Comparison of ENCODE assay signal across 25 cellular contexts in the genomic region with DNA sequence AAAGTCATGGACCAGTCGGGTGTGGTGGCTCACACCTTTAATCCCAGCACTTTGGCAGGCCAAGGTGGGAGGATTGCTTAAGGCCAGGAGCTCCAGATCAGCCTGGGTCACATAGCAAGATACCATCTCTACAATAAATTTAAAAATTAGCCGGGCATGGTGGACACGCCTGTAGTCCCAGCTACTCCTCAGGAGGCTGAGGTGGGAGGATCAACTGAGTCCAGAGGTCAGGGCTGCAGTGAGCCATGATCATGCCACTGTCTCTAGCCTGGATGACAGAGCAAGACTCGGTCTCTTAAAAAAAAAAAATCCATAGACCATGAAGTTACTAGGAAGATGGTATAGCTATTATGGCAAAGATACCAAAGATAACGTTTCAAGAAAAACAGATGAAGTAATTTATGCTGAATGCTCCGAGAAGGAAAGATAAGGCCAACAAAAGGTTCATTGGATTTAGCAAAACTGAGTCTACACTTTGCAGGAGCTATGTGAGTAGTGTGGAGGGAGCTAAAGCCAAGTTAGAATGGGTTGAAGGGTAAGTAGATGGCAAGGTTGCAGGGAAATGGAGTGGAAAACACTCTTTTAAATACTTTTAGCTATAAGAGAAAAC. TPM values are rescaled to one million over a fixed set of nuclear protein-coding genes. Genes with fewer than 3 reads are reported as not detected.
A peak's percentile ranks its signal among the peaks of the same experiment; 100 is the strongest.
DNase-seq lines count a peak whose midpoint lies in the region; ATAC-seq and TF ChIP-seq lines count a peak whose summit lies in the region.
"Had no signal": no experiment of that assay in that cellular context is flagged by ENCODE, and none has a peak within 500 bp of the region (broad histone marks: within the 10 kb centered on the region; RNA-seq: fewer than 3 reads in every experiment).

No MANE protein-coding gene starts in this region.

- TF ChIP-seq CTCF in left ventricle myocardium inferior (IDR thresholded peaks at IDR 0.05; ENCODE audit: borderline replicate concordance) (no peak), WTC11 (IDR thresholded peaks at IDR 0.05) (no peak)
- no peak for TF ChIP-seq CTCF in activated CD8-positive, alpha-beta T cell treated with anti-CD3 and anti-CD28 coated beads for 36 hours (IDR thresholded peaks at IDR 0.05)

- no peak for ATAC-seq in WTC11
- ATAC-seq in left colon, result peak; percentile 49
- ATAC-seq in activated CD8-positive, alpha-beta T cell treated with anti-CD3 and anti-CD28 coated beads for 36 hours, result no peak
- ATAC-seq: naive thymus-derived CD8-positive, alpha-beta T cell; psoas muscle had no signal

- peaks cover 6% of the 10 kb centered on the region for H3K9me3 ChIP-seq in left ventricle myocardium inferior (replicated peaks)
- H3K9me3 ChIP-seq: adrenal gland, thoracic aorta had no signal

- H3K27ac ChIP-seq in left ventricle myocardium inferior (replicated peaks), result peak overlapping the region; percentile 70
- H3K27ac ChIP-seq: adrenal gland, psoas muscle had no signal

- H3K4me1 ChIP-seq in left ventricle myocardium inferior, result peaks cover 22% of the 10 kb centered on the region
- H3K4me1 ChIP-seq: adrenal gland, psoas muscle had no signal

- H3K27ac Mint-ChIP-seq in WTC11, result peak overlapping the region; percentile 11; the same call in 1 of the 2 replicates
- no peak overlapping the region for H3K27ac Mint-ChIP-seq in activated CD8-positive, alpha-beta T cell treated with anti-CD3 and anti-CD28 coated beads for 36 hours
- H3K27ac Mint-ChIP-seq: CD8-positive, alpha-beta memory T cell; IgD-negative memory B cell; naive thymus-derived CD8-positive, alpha-beta T cell had no signal

- peaks cover 12% of the 10 kb centered on the region for H3K36me3 ChIP-seq in left ventricle myocardium inferior
- H3K36me3 ChIP-seq: thoracic aorta had no signal

- POLR2A ChIA-PET in WTC11 (lab: Charles Lee), result interaction anchor here (0.7 kb wide), 1 partner anchor 11 kb away, joined by 3 read pairs; no protein-coding TSS in a partner anchor
- POLR2A ChIA-PET in activated CD8-positive, alpha-beta T cell treated with anti-CD3 and anti-CD28 coated beads for 36 hours (lab: Charles Lee), result interaction anchor here (1.2 to 1.4 kb wide), 2 partner anchors 11 to 12 kb away, joined by 4 to 7 read pairs; a partner anchor contains a TSS

- no peaks in the 10 kb centered on the region for H3K4me1 Mint-ChIP-seq in WTC11
- H3K4me1 Mint-ChIP-seq in activated CD8-positive, alpha-beta T cell treated with anti-CD3 and anti-CD28 coated beads for 36 hours (ENCODE audit: low read depth), result peaks cover 19% of the 10 kb centered on the region

- no peaks in the 10 kb centered on the region for H3K27me3 ChIP-seq in left ventricle myocardium inferior (ENCODE audit: low read depth)
- H3K27me3 ChIP-seq: adrenal gland had no signal

- no peak overlapping the region for H3K4me3 Mint-ChIP-seq in WTC11
- no peak overlapping the region for H3K4me3 Mint-ChIP-seq in activated CD8-positive, alpha-beta T cell treated with anti-CD3 and anti-CD28 coated beads for 36 hours
- H3K4me3 Mint-ChIP-seq: CD8-positive, alpha-beta memory T cell; central memory CD8-positive, alpha-beta T cell; naive thymus-derived CD8-positive, alpha-beta T cell had no signal

- intact Hi-C loops in left ventricle myocardium inferior (cut with micrococcal nuclease) (no loop called here), cardiac septum (cut with DNase I) (no loop called here), left colon (cut with DNase I, micrococcal nuclease) (no loop called here)
- intact Hi-C loops in activated CD8-positive, alpha-beta T cell treated with anti-CD3 and anti-CD28 coated beads for 36 hours (cut with micrococcal nuclease), result no loop called here

- H3K9me3 Mint-ChIP-seq in WTC11, result no peaks in the 10 kb centered on the region
- no peaks in the 10 kb centered on the region for H3K9me3 Mint-ChIP-seq in activated CD8-positive, alpha-beta T cell treated with anti-CD3 and anti-CD28 coated beads for 36 hours
- H3K9me3 Mint-ChIP-seq: CD8-positive, alpha-beta memory T cell; central memory CD8-positive, alpha-beta T cell; IgD-negative memory B cell; naive thymus-derived CD8-positive, alpha-beta T cell had no signal

- DNase-seq in left ventricle myocardium inferior (no peak), cardiac septum (ENCODE audit: low spot score) (no peak), WTC11 (ENCODE audit: low spot score) (no peak), left colon (no peak), T-helper 1 cell (no peak), NCI-H1105 (lab: John Stamatoyannopoulos, UW) (no peak)
- no peak for DNase-seq in stimulated activated CD4-positive, alpha-beta T cell treated with anti-CD3 and anti-CD28 coated beads, Interleukin-4, amount 100 ng/mL, for 24 hours
- DNase-seq in activated CD8-positive, alpha-beta T cell treated with anti-CD3 and anti-CD28 coated beads for 36 hours, result no peak
- DNase-seq: ACHN; activated CD4-positive, CD25-positive, alpha-beta regulatory T cell treated with anti-CD3 and anti-CD28 coated beads, Interleukin-2, amount 50 U/mL, for 72 hours; adrenal gland; CD8-positive, alpha-beta memory T cell; DND-41; effector memory CD4-positive, alpha-beta T cell; head of caudate nucleus; MV-4-11; naive thymus-derived CD8-positive, alpha-beta T cell; NCI-H2029 treated with DMSO at 0.1 percent for 48 hours; psoas muscle; SHP77 treated with DMSO at 0.1 percent for 48 hours; T1000 had no signal

- H3K36me3 Mint-ChIP-seq in WTC11, result peaks cover 8% of the 10 kb centered on the region
- peaks cover 16% of the 10 kb centered on the region for H3K36me3 Mint-ChIP-seq in activated CD8-positive, alpha-beta T cell treated with anti-CD3 and anti-CD28 coated beads for 36 hours (ENCODE audit: low read depth)

- H3K4me3 ChIP-seq in left ventricle myocardium inferior, result no peak overlapping the region
- H3K4me3 ChIP-seq: adrenal gland, lung, psoas muscle had no signal

- CTCF ChIA-PET in WTC11 (lab: Charles Lee), result no interaction called here
- CTCF ChIA-PET in activated CD8-positive, alpha-beta T cell treated with anti-CD3 and anti-CD28 coated beads for 36 hours (lab: Charles Lee), result interaction anchor here (1.0 kb wide), 1 partner anchor 9 kb away, joined by 4 read pairs; no protein-coding TSS in a partner anchor

- no peaks in the 10 kb centered on the region for H3K27me3 Mint-ChIP-seq in WTC11 (ENCODE audit: low read depth)
- H3K27me3 Mint-ChIP-seq in activated CD8-positive, alpha-beta T cell treated with anti-CD3 and anti-CD28 coated beads for 36 hours, result no peaks in the 10 kb centered on the region
- H3K27me3 Mint-ChIP-seq: CD8-positive, alpha-beta memory T cell; central memory CD8-positive, alpha-beta T cell; IgD-negative memory B cell; naive thymus-derived CD8-positive, alpha-beta T cell had no signal

TF ChIP-seq in WTC11, 78 proteins besides CTCF, POLR2A, EP300 and RAD21 (continues in another document):
- TF ChIP-seq MYBL2 (CRISPR knock-in tag; IDR thresholded peaks at IDR 0.05), result no peak
- no peak for TF ChIP-seq ETV6 (CRISPR knock-in tag; IDR thresholded peaks at IDR 0.05)
- no peak for TF ChIP-seq GTF2I (CRISPR knock-in tag; conservative IDR thresholded peaks at IDR 0.05)
- TF ChIP-seq, protein P1, sequence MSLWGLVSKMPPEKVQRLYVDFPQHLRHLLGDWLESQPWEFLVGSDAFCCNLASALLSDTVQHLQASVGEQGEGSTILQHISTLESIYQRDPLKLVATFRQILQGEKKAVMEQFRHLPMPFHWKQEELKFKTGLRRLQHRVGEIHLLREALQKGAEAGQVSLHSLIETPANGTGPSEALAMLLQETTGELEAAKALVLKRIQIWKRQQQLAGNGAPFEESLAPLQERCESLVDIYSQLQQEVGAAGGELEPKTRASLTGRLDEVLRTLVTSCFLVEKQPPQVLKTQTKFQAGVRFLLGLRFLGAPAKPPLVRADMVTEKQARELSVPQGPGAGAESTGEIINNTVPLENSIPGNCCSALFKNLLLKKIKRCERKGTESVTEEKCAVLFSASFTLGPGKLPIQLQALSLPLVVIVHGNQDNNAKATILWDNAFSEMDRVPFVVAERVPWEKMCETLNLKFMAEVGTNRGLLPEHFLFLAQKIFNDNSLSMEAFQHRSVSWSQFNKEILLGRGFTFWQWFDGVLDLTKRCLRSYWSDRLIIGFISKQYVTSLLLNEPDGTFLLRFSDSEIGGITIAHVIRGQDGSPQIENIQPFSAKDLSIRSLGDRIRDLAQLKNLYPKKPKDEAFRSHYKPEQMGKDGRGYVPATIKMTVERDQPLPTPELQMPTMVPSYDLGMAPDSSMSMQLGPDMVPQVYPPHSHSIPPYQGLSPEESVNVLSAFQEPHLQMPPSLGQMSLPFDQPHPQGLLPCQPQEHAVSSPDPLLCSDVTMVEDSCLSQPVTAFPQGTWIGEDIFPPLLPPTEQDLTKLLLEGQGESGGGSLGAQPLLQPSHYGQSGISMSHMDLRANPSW (CRISPR knock-in tag; conservative IDR thresholded peaks at IDR 0.05; ENCODE audit: low read depth), result no peak
- TF ChIP-seq CBFB (CRISPR knock-in tag; IDR thresholded peaks at IDR 0.05; ENCODE audit: low read depth), result no peak
- TF ChIP-seq ZNF416 (CRISPR knock-in tag; IDR thresholded peaks at IDR 0.05), result no peak

RNA-seq across cellular contexts. Expression of a gene that starts 11.7 kb away (rescaled TPM):
- total RNA-seq in left ventricle myocardium inferior (20.9 TPM), cardiac septum (16.0 TPM), WTC11 (2021) (62.3 to 67.2 TPM (median 65.1 TPM) in 3 replicates), left colon (10 to 100 TPM; 13.6 to 16.4 TPM)
- total RNA-seq in activated CD8-positive, alpha-beta T cell treated with anti-CD3 and anti-CD28 coated beads for 36 hours, result 10 to 100 TPM; 23.9 to 24.8 TPM

RNA-seq across cellular contexts. Expression of a gene that starts 60.0 kb away (rescaled TPM):
- total RNA-seq in left ventricle myocardium inferior (37.9 TPM), cardiac septum (30.0 TPM), WTC11 (2021) (80.0 to 91.6 TPM (median 81.8 TPM) in 3 replicates), left colon (10 to 100 TPM; 17.4 to 24.4 TPM)
- 10 to 100 TPM; 59.1 to 68.4 TPM for total RNA-seq in activated CD8-positive, alpha-beta T cell treated with anti-CD3 and anti-CD28 coated beads for 36 hours
